In the genomic region with DNA sequence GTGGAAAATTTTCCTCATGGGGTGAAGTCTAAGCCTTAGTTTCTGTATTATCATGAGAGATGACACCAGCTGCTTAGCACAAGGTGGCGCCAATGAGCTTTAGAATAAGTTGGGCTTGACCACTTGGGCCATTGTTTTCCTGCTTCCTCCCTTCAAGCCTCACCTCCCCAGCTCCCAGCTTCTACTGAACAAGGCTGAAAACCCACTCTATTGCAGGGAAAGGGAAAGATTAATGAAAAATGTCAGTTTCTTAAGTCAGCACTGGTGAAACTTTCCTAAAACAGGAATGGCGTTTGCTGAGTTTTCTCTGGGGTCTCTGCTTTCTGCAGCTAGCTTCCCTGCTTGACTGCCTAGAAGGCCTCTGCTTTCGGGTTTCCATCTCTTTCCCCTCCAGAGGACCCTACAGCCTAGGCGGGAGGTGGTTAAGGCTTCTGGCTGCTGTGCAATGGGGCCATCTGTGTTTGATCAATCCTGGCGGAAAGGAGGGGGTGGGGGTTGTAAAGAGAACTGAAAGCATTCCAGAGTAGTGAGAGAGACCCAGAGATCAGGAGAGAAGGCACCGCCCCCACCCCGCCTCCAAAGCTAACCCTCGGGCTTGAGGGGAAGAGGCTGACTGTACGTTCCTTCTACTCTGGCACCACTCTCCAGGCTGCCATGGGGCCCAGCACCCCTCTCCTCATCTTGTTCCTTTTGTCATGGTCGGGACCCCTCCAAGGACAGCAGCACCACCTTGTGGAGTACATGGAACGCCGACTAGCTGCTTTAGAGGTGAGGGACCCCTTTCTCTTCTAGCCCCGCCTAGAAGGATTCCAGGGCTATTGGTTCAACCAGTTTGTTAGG, we compare ENCODE assay signal across 8 cellular contexts. TPM values are rescaled to one million over a fixed set of nuclear protein-coding genes. Genes with fewer than 3 reads are reported as not detected.
DNase-seq lines count a peak whose midpoint lies in the region; ATAC-seq, FAIRE-seq and TF ChIP-seq lines count a peak whose summit lies in the region.

A gene with protein sequence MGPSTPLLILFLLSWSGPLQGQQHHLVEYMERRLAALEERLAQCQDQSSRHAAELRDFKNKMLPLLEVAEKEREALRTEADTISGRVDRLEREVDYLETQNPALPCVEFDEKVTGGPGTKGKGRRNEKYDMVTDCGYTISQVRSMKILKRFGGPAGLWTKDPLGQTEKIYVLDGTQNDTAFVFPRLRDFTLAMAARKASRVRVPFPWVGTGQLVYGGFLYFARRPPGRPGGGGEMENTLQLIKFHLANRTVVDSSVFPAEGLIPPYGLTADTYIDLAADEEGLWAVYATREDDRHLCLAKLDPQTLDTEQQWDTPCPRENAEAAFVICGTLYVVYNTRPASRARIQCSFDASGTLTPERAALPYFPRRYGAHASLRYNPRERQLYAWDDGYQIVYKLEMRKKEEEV (plus strand): TSS at position 612 of the 840 bp plus-strand sequence. CDS start 43 bp downstream, at position 655.

- H3K9ac ChIP-seq in kidney (ENCODE audit: low read length in 2 of 2) = no peak within 1 kb of the TSS

- FAIRE-seq in kidney (lab: Jason Lieb, UNC) = no peak

- peak within 1 kb of the TSS; percentile 35 to 52 for H3K4me3 ChIP-seq in kidney (ENCODE audit: low read length in 2 of 2)

- H3K27me3 Mint-ChIP-seq in chondrocyte (ENCODE audit: low read depth) = no peaks in the 10 kb centered on the region

- H3K9me3 Mint-ChIP-seq in chondrocyte (ENCODE audit: low read depth) = no peaks in the 10 kb centered on the region

- H3K4me3 Mint-ChIP-seq in chondrocyte (ENCODE audit: unreplicated experiment) = peak within 1 kb of the TSS; percentile 67

- peaks cover 0 to 3% of the 10 kb centered on the region in 2 donors for H3K36me3 ChIP-seq in kidney (ENCODE audit: control insufficient read depth in 1 of 2, insufficient read depth in 2 of 2, low read length in 2 of 2)

- H3K4me1 Mint-ChIP-seq in chondrocyte (ENCODE audit: low read depth) = peaks cover 87% of the 10 kb centered on the region

- peaks cover 1% of the 10 kb centered on the region for H3K36me3 Mint-ChIP-seq in chondrocyte (ENCODE audit: low read depth)

- no peak within 1 kb of the TSS for H3K27ac ChIP-seq in kidney (ENCODE audit: low read depth in 2 of 2, low read length in 2 of 2)

- DNase-seq in AG09319 (ENCODE audit: extremely low read depth, low read depth) (peak; percentile 93), NCI-H146 treated with DMSO at 0.1 percent for 48 hours (lab: John Stamatoyannopoulos, UW; ENCODE audit: unreplicated experiment) (peak; percentile 62), T-helper 9 cell (peak; percentile 37), chondrocyte (ENCODE audit: low spot score) (no peak), kidney (peak; percentile 87), smooth muscle cell of the brain vasculature (ENCODE audit: low read depth, low spot score) (peak; percentile 87)

- intact Hi-C loops in kidney (cut with DNase I) = loop anchor here (5.0 kb wide), 1 partner anchor 303 kb away; no protein-coding TSS in a partner anchor

- peak; percentile 49 for ATAC-seq in GM18868 (IDR thresholded peaks at IDR 0.05; ENCODE audit: unreplicated experiment)
- ATAC-seq in GM19397 (IDR thresholded peaks at IDR 0.05; ENCODE audit: unreplicated experiment) = no peak

- no peaks in the 10 kb centered on the region for H3K9me3 ChIP-seq in kidney (ENCODE audit: control insufficient read depth in 1 of 2, low read length in 2 of 2)

- TF ChIP-seq CTCF in AG09319 (IDR thresholded peaks at IDR 0.05; ENCODE audit: low read depth, low read length) (peak; percentile 71), chondrocyte (IDR thresholded peaks at IDR 0.05) (peak; percentile 86), kidney (IDR thresholded peaks at IDR 0.05; ENCODE audit: borderline replicate concordance, extremely low read depth, insufficient read depth) (peak; percentile 83)

- H3K27ac Mint-ChIP-seq in chondrocyte (ENCODE audit: unreplicated experiment) = peak within 1 kb of the TSS; percentile 97

- H3K4me1 ChIP-seq in kidney (ENCODE audit: control insufficient read depth in 1 of 2, insufficient read depth in 1 of 2, low read depth in 1 of 2, low read length in 2 of 2) = peaks cover 7 to 23% of the 10 kb centered on the region in 2 donors

RNA-seq across cellular contexts. Expression of the gene that starts here (rescaled TPM):
- 33.1 to 44.2 TPM (median 34.9 TPM) in 3 replicates for total RNA-seq in chondrocyte
- 13.5 TPM for total RNA-seq in kidney
- 22.9 TPM for polyA plus RNA-seq in kidney (ENCODE audit: insufficient read depth, low read depth, low replicate concordance)
